33 cellular contexts compared by ENCODE assay signal in the genomic region with DNA sequence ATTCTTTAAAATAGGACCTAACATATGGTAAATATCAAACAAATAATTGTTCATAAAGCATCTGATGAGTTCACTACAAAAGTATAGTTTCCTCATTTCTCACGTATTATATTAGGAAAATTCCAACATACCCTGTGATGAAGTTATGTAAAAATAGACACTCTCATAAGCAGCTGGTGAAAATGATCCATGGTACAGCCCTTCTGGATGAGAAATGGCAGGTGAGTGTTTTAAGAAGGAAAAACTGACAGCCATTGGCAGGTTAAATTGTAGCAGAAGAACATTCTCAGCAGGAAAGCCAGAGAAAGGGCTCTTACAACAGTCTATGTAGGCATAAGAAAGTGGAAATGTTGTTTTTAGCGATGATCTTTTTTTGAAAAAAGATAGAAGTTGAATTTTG.
DNase-seq lines count a peak whose midpoint lies in the region; ATAC-seq and TF ChIP-seq lines count a peak whose summit lies in the region.
"Had no signal": no experiment of that assay in that cellular context is flagged by ENCODE, and none has a peak within 500 bp of the region (broad histone marks: within the 10 kb centered on the region; RNA-seq: fewer than 3 reads in every experiment).

No MANE protein-coding gene starts in this region.

- H3K4me2 ChIP-seq in neural cell (ENCODE audit: low read length) (peak overlapping the region; percentile 62), neuronal stem cell (ENCODE audit: insufficient read depth, low read length, poor library complexity, severe bottlenecking) (no peak overlapping the region)
- H3K4me2 ChIP-seq: A549; BLaER1; BLaER1 treated with 17β-estradiol and CSF1 and Interleukin-3, amounts not matched to agents 10 nM and 100 nM had no signal

- no peak overlapping the region for H3K18ac ChIP-seq in neuronal stem cell (ENCODE audit: low read length)

- H3K4me3 ChIP-seq in right cardiac atrium (ENCODE audit: low read length), result no peak overlapping the region
- H3K4me3 ChIP-seq in right atrium auricular region, result no peak overlapping the region
- peak overlapping the region; percentile 5 for H3K4me3 ChIP-seq in neural cell (ENCODE audit: low read length)
- H3K4me3 ChIP-seq in neuronal stem cell (ENCODE audit: low read length in 2 of 2), result no peak overlapping the region
- H3K4me3 ChIP-seq: A549; BLaER1; BLaER1 treated with 17β-estradiol and CSF1 and Interleukin-3, amounts not matched to agents 10 nM and 100 nM had no signal

- H3K36me3 ChIP-seq in right atrium auricular region, result no peaks in the 10 kb centered on the region
- no peaks in the 10 kb centered on the region for H3K36me3 ChIP-seq in neural cell (ENCODE audit: insufficient read depth, low read length)
- no peaks in the 10 kb centered on the region for H3K36me3 ChIP-seq in neuronal stem cell (replicated peaks in 1 of 2; ENCODE audit: control insufficient read depth in 2 of 2, insufficient read depth in 2 of 2, low read length in 2 of 2)
- H3K36me3 ChIP-seq: BE2C; BLaER1; BLaER1 treated with 17β-estradiol and CSF1 and Interleukin-3, amounts not matched to agents 10 nM and 100 nM had no signal

- intact Hi-C loops in Right ventricle myocardium superior (cut with DNase I) (no loop called here), right cardiac atrium (cut with DNase I) (no loop called here), left ventricle myocardium superior (cut with micrococcal nuclease) (no loop called here)

- 76% methylated on average over 2 of the region's 2 CpGs for WGBS in right cardiac atrium
- WGBS in neuronal stem cell (ENCODE audit: extremely low coverage in 2 of 2, insufficient read length in 2 of 2, insufficient replicate concordance in 1 of 2), 2 donors, result 100% methylated on average over 1 of the region's 2 CpGs; no CpG with 5 or more reads in 1 of the 2 donors

- H3K9ac ChIP-seq in neural cell (ENCODE audit: low read length) (no peak overlapping the region), neuronal stem cell (ENCODE audit: low read depth, low read length, poor library complexity) (no peak overlapping the region)
- H3K9ac ChIP-seq: BLaER1; BLaER1 treated with 17β-estradiol and CSF1 and Interleukin-3, amounts not matched to agents 10 nM and 100 nM had no signal

- H3K79me2 ChIP-seq in neural cell (replicated peaks; ENCODE audit: insufficient read depth, low read length), result no peaks in the 10 kb centered on the region

- peak; percentile 46 for ATAC-seq in Right ventricle myocardium superior (ENCODE audit: poor library complexity)
- ATAC-seq in right cardiac atrium, result no peak
- ATAC-seq in left ventricle myocardium superior, result peak; percentile 31
- ATAC-seq: A549; CD8-positive, alpha-beta T cell had no signal

- no peak overlapping the region for H4K91ac ChIP-seq in neuronal stem cell (ENCODE audit: low read depth, low read length, poor library complexity)

- H2BK5ac ChIP-seq in neuronal stem cell (ENCODE audit: low read length), result no peak overlapping the region

- no peak overlapping the region for H3K4ac ChIP-seq in neuronal stem cell (ENCODE audit: low read length)

- no peak overlapping the region for H4K8ac ChIP-seq in neuronal stem cell (ENCODE audit: low read depth, low read length)

- H3K23ac ChIP-seq in neuronal stem cell (ENCODE audit: low read depth, low read length, poor library complexity), result no peak overlapping the region

- H4K20me1 ChIP-seq in neural cell (ENCODE audit: insufficient read depth), result no peaks in the 10 kb centered on the region
- H4K20me1 ChIP-seq: BLaER1; BLaER1 treated with 17β-estradiol and CSF1 and Interleukin-3, amounts not matched to agents 10 nM and 100 nM had no signal

- H3K9me2 ChIP-seq in neural cell (ENCODE audit: insufficient read depth, low read length), result no peaks in the 10 kb centered on the region

- H3K9me3 ChIP-seq in right cardiac atrium (ENCODE audit: control insufficient read depth, low read length) (no peaks in the 10 kb centered on the region), right atrium auricular region (no peaks in the 10 kb centered on the region), neural cell (ENCODE audit: low read length) (no peaks in the 10 kb centered on the region), neuronal stem cell (replicated peaks in 1 of 2; ENCODE audit: control insufficient read depth in 2 of 2, insufficient read depth in 1 of 2, low read depth in 1 of 2, low read length in 2 of 2) (no peaks in the 10 kb centered on the region)
- H3K9me3 ChIP-seq: A549; BE2C; BLaER1; BLaER1 treated with 17β-estradiol and CSF1 and Interleukin-3, amounts not matched to agents 10 nM and 100 nM; Caco-2 had no signal

- H3K14ac ChIP-seq in neuronal stem cell (ENCODE audit: low read length), result no peak overlapping the region

- H2AK5ac ChIP-seq in neuronal stem cell (ENCODE audit: low read depth, low read length), result no peak overlapping the region

- TF ChIP-seq EP300 in neural cell (conservative IDR thresholded peaks at IDR 0.05; ENCODE audit: poor library complexity, severe bottlenecking), result peak; percentile 62

- TF ChIP-seq RAD21 in neural cell (conservative IDR thresholded peaks at IDR 0.05), result no peak

- DNase-seq in Right ventricle myocardium superior, result no peak
- no peak for DNase-seq in right cardiac atrium
- DNase-seq in left ventricle myocardium superior, result no peak
- no peak for DNase-seq in right atrium auricular region (ENCODE audit: low spot score)
- DNase-seq in neuronal stem cell (ENCODE audit: low spot score), result no peak
- DNase-seq in COLO829 (ENCODE audit: low spot score), result no peak
- DNase-seq in T-helper 2 cell, result no peak
- DNase-seq: 8988T; ACHN; AML-193; BE2C; C1 segment of cervical spinal cord; Caco-2; Calu3; CD4-positive, alpha-beta memory T cell; CD4-positive, alpha-beta T cell; CD4-positive, CD25-positive, alpha-beta regulatory T cell; CD8-positive, alpha-beta memory T cell; CD8-positive, alpha-beta T cell; COR-L47; DMS 273 treated with DMSO at 0.1 percent for 48 hours; DMS153; DMS53; DMS79; DMS79 treated with DMSO at 0.1 percent for 48 hours; DND-41; EL had no signal

- TF ChIP-seq CTCF in right atrium auricular region (IDR thresholded peaks at IDR 0.05) (no peak), neural cell (IDR thresholded peaks at IDR 0.05; ENCODE audit: poor library complexity, severe bottlenecking) (no peak)

- H3F3A ChIP-seq in neural cell (ENCODE audit: insufficient read depth, low read length, poor library complexity, severe bottlenecking), result peaks cover 4% of the 10 kb centered on the region

- H3K27ac ChIP-seq in right cardiac atrium (ENCODE audit: low read length) (no peak overlapping the region), right atrium auricular region (peak overlapping the region in 1 of 2 donors; percentile 9), neural cell (ENCODE audit: low read length) (peak overlapping the region; percentile 41), neuronal stem cell (replicated peaks; ENCODE audit: low read length) (no peak overlapping the region)
- H3K27ac ChIP-seq: 22Rv1; A549; BLaER1; BLaER1 treated with 17β-estradiol and CSF1 and Interleukin-3, amounts not matched to agents 10 nM and 100 nM; C4-2B had no signal

- no peak overlapping the region for H2BK120ac ChIP-seq in neuronal stem cell (ENCODE audit: low read depth, low read length)

- H3K4me1 ChIP-seq in right cardiac atrium (ENCODE audit: control insufficient read depth, insufficient read depth, low read length) (no peaks in the 10 kb centered on the region), right atrium auricular region (no peaks in the 10 kb centered on the region), neuronal stem cell (ENCODE audit: control insufficient read depth in 2 of 2, insufficient read depth in 1 of 2, low read depth in 1 of 2, low read length in 2 of 2) (no peaks in the 10 kb centered on the region)
- H3K4me1 ChIP-seq: A549, BE2C, BLaER1, Caco-2 had no signal

- H3K79me1 ChIP-seq in neuronal stem cell (ENCODE audit: low read depth, low read length), result no peaks in the 10 kb centered on the region

- no peak overlapping the region for H2BK15ac ChIP-seq in neuronal stem cell (ENCODE audit: low read length)

- H2AFZ ChIP-seq in neural cell (ENCODE audit: low read depth, low read length) (no peak overlapping the region), neuronal stem cell (ENCODE audit: low read length) (peak overlapping the region; percentile 11)

- H2BK12ac ChIP-seq in neuronal stem cell (ENCODE audit: low read length), result no peak overlapping the region

- H3K27me3 ChIP-seq in right cardiac atrium (ENCODE audit: control insufficient read depth, insufficient read depth) (no peaks in the 10 kb centered on the region), right atrium auricular region (no peaks in the 10 kb centered on the region), neural cell (ENCODE audit: insufficient read depth, low read depth, low read length) (no peaks in the 10 kb centered on the region), neuronal stem cell (ENCODE audit: control insufficient read depth in 3 of 3, insufficient read depth in 3 of 3, low read depth in 1 of 3, low read length in 3 of 3) (no peaks in the 10 kb centered on the region)
- H3K27me3 ChIP-seq: BE2C; BLaER1; BLaER1 treated with 17β-estradiol and CSF1 and Interleukin-3, amounts not matched to agents 10 nM and 100 nM had no signal

TF ChIP-seq in neural cell, 6 proteins besides CTCF, POLR2A, EP300 and RAD21:
- TF ChIP-seq MXI1 (conservative IDR thresholded peaks at IDR 0.05; ENCODE audit: poor library complexity, severe bottlenecking) (no peak), POLR2AphosphoS5 (IDR thresholded peaks at IDR 0.05) (peak; percentile 33), TAF1 (IDR thresholded peaks at IDR 0.05; ENCODE audit: low read depth) (no peak)

Comparison
In these comparisons a context has a peak if more than half of its experiments do, and no peak if none do; other contexts are left out.
1. ATAC-seq: peak in Right ventricle myocardium superior (single experiment) and left ventricle myocardium superior (single experiment); none in right cardiac atrium (0 of 2).